Comparison of ENCODE assay signal across 30 cellular contexts in genomic region chr15:39058371-39059131, GRCh38.
"Had no signal": no experiment of that assay in that cellular context is flagged by ENCODE, and none has a peak within 500 bp of the region (broad histone marks: within the 10 kb centered on the region; RNA-seq: fewer than 3 reads in every experiment).

No MANE protein-coding gene starts in this region.

- H3K36me3 ChIP-seq: adrenal gland, ascending aorta, breast epithelium, colonic mucosa, esophagus muscularis mucosa, gastroesophageal sphincter, heart right ventricle had no signal

- H3K4me3 Mint-ChIP-seq: activated CD4-positive, alpha-beta memory T cell treated with anti-CD3 and anti-CD28 coated beads for 36 hours; activated CD4-positive, alpha-beta T cell treated with anti-CD3 and anti-CD28 coated beads for 36 hours; activated CD4-positive, alpha-beta T cell treated with anti-CD3 and anti-CD28 coated beads, Interleukin-2, amount 10 ng/mL, durations not matched to agents 24 days and 14 days; activated CD8-positive, alpha-beta memory T cell treated with anti-CD3 and anti-CD28 coated beads, Interleukin-2, amount 10 ng/mL, durations not matched to agents 7 days and 5 days; activated CD8-positive, alpha-beta T cell treated with anti-CD3 and anti-CD28 coated beads, Interleukin-2, amount 10 ng/mL, durations not matched to agents 7 days and 5 days; activated naive CD4-positive, alpha-beta T cell treated with anti-CD3 and anti-CD28 coated beads for 36 hours; activated naive CD4-positive, alpha-beta T cell treated with anti-CD3 and anti-CD28 coated beads, Interleukin-2, amount 50 U/mL, for 24 hours; activated naive CD8-positive, alpha-beta T cell treated with anti-CD3 and anti-CD28 coated beads for 36 hours; activated naive CD8-positive, alpha-beta T cell treated with anti-CD3 and anti-CD28 coated beads, Interleukin-2, amount 50 U/mL, for 24 hours; activated T-helper 1 cell treated with anti-CD3 and anti-CD28 coated beads, Interleukin-12 subunit alpha, Interleukin-12 subunit beta, Interleukin-2, Interleukin-4 antibody, amounts not matched to agents 30 ng/mL and 10 ng/mL and 1 ng/mL, durations not matched to agents 14 hours and 24 hours and 36 hours; brain; central memory CD8-positive, alpha-beta T cell had no signal

- H3K9me3 ChIP-seq: adrenal gland, ascending aorta, breast epithelium, colonic mucosa, esophagus muscularis mucosa, gastroesophageal sphincter, heart right ventricle had no signal

- DNase-seq: activated CD4-positive, alpha-beta memory T cell treated with anti-CD3 and anti-CD28 coated beads for 36 hours; activated CD4-positive, alpha-beta T cell treated with anti-CD3 and anti-CD28 coated beads for 36 hours; activated CD4-positive, alpha-beta T cell treated with anti-CD3 and anti-CD28 coated beads, Interleukin-2, amount 10 ng/mL, durations not matched to agents 24 days and 14 days; activated CD4-positive, CD25-positive, alpha-beta regulatory T cell; activated CD4-positive, CD25-positive, alpha-beta regulatory T cell treated with anti-CD3 and anti-CD28 coated beads, Interleukin-2, amount 50 U/mL, for 72 hours; activated CD8-positive, alpha-beta memory T cell treated with anti-CD3 and anti-CD28 coated beads, Interleukin-2, amount 10 ng/mL, durations not matched to agents 7 days and 5 days; activated CD8-positive, alpha-beta memory T cell treated with anti-CD3 and anti-CD28 coated beads, Interleukin-2, amount 50 U/mL, for 4 hours; activated CD8-positive, alpha-beta T cell treated with anti-CD3 and anti-CD28 coated beads, Interleukin-2, amount 10 ng/mL, durations not matched to agents 7 days and 5 days; activated effector memory CD4-positive, alpha-beta T cell treated with anti-CD3 and anti-CD28 coated beads, Interleukin-2, amount 50 U/mL, for 16 hours; activated naive CD4-positive, alpha-beta T cell treated with anti-CD3 and anti-CD28 coated beads for 36 hours; activated naive CD8-positive, alpha-beta T cell treated with anti-CD3 and anti-CD28 coated beads for 36 hours; activated naive CD8-positive, alpha-beta T cell treated with anti-CD3 and anti-CD28 coated beads, Interleukin-2, amount 50 U/mL, for 24 hours; activated T-cell treated with anti-CD3 and anti-CD28 coated beads, Interleukin-2, amount 50 U/mL, for 1 hour; activated T-cell treated with anti-CD3 and anti-CD28 coated beads, Interleukin-2, amount 50 U/mL, for 48 hours; adrenal gland; colonic mucosa; effector CD8-positive, alpha-beta T cell; foreskin melanocyte; heart right ventricle; T-helper 2 cell had no signal

- H3K27ac Mint-ChIP-seq: activated CD4-positive, alpha-beta memory T cell treated with anti-CD3 and anti-CD28 coated beads for 36 hours; activated CD4-positive, alpha-beta T cell treated with anti-CD3 and anti-CD28 coated beads for 36 hours; activated CD4-positive, alpha-beta T cell treated with anti-CD3 and anti-CD28 coated beads, Interleukin-2, amount 10 ng/mL, durations not matched to agents 24 days and 14 days; activated CD8-positive, alpha-beta memory T cell treated with anti-CD3 and anti-CD28 coated beads, Interleukin-2, amount 10 ng/mL, durations not matched to agents 7 days and 5 days; activated CD8-positive, alpha-beta T cell treated with anti-CD3 and anti-CD28 coated beads, Interleukin-2, amount 10 ng/mL, durations not matched to agents 7 days and 5 days; activated naive CD4-positive, alpha-beta T cell treated with anti-CD3 and anti-CD28 coated beads for 36 hours; activated naive CD4-positive, alpha-beta T cell treated with anti-CD3 and anti-CD28 coated beads, Interleukin-2, amount 50 U/mL, for 24 hours; activated naive CD8-positive, alpha-beta T cell treated with anti-CD3 and anti-CD28 coated beads for 36 hours; activated naive CD8-positive, alpha-beta T cell treated with anti-CD3 and anti-CD28 coated beads, Interleukin-2, amount 50 U/mL, for 24 hours; activated T-helper 1 cell treated with anti-CD3 and anti-CD28 coated beads, Interleukin-12 subunit alpha, Interleukin-12 subunit beta, Interleukin-2, Interleukin-4 antibody, amounts not matched to agents 30 ng/mL and 10 ng/mL and 1 ng/mL, durations not matched to agents 14 hours and 24 hours and 36 hours; activated T-helper 2 cell treated with anti-CD3 and anti-CD28 coated beads, Interferon-gamma antibody, Interleukin-2, Interleukin-4, amounts not matched to agents 10 μg/mL and 5 μg/mL and 100 μg/mL, durations not matched to agents 14 hours and 24 hours and 36 hours; brain had no signal

- H3K4me1 ChIP-seq: adrenal gland, ascending aorta, breast epithelium, colonic mucosa had no signal

- H2AFZ ChIP-seq: hepatocyte had no signal

- H3K4me2 ChIP-seq: hepatocyte had no signal

- H3K9me3 Mint-ChIP-seq: activated CD4-positive, alpha-beta memory T cell treated with anti-CD3 and anti-CD28 coated beads for 36 hours; activated CD4-positive, alpha-beta T cell treated with anti-CD3 and anti-CD28 coated beads, Interleukin-2, amount 10 ng/mL, durations not matched to agents 24 days and 14 days; activated naive CD4-positive, alpha-beta T cell treated with anti-CD3 and anti-CD28 coated beads for 36 hours; activated naive CD4-positive, alpha-beta T cell treated with anti-CD3 and anti-CD28 coated beads, Interleukin-2, amount 50 U/mL, for 24 hours; activated naive CD8-positive, alpha-beta T cell treated with anti-CD3 and anti-CD28 coated beads for 36 hours; activated naive CD8-positive, alpha-beta T cell treated with anti-CD3 and anti-CD28 coated beads, Interleukin-2, amount 50 U/mL, for 24 hours; activated T-helper 1 cell treated with anti-CD3 and anti-CD28 coated beads, Interleukin-12 subunit alpha, Interleukin-12 subunit beta, Interleukin-2, Interleukin-4 antibody, amounts not matched to agents 30 ng/mL and 10 ng/mL and 1 ng/mL, durations not matched to agents 14 hours and 24 hours and 36 hours; activated T-helper 2 cell treated with anti-CD3 and anti-CD28 coated beads, Interferon-gamma antibody, Interleukin-2, Interleukin-4, amounts not matched to agents 10 μg/mL and 5 μg/mL and 100 μg/mL, durations not matched to agents 14 hours and 24 hours and 36 hours; central memory CD8-positive, alpha-beta T cell had no signal

- H3K4me3 ChIP-seq: adrenal gland, ascending aorta, breast epithelium, colonic mucosa, esophagus muscularis mucosa, gastroesophageal sphincter, heart right ventricle, hepatocyte had no signal

- H3K79me2 ChIP-seq: hepatocyte had no signal

- H3K36me3 Mint-ChIP-seq: activated CD4-positive, alpha-beta memory T cell treated with anti-CD3 and anti-CD28 coated beads for 36 hours; activated CD8-positive, alpha-beta memory T cell treated with anti-CD3 and anti-CD28 coated beads, Interleukin-2, amount 10 ng/mL, durations not matched to agents 7 days and 5 days; activated naive CD4-positive, alpha-beta T cell treated with anti-CD3 and anti-CD28 coated beads, Interleukin-2, amount 50 U/mL, for 24 hours; activated naive CD8-positive, alpha-beta T cell treated with anti-CD3 and anti-CD28 coated beads for 36 hours; brain had no signal

- H3K27me3 ChIP-seq: adrenal gland, ascending aorta, breast epithelium, colonic mucosa, esophagus muscularis mucosa, gastroesophageal sphincter, heart right ventricle, hepatocyte had no signal

- H3K27ac ChIP-seq: adrenal gland, ascending aorta, breast epithelium, colonic mucosa, gastroesophageal sphincter, heart right ventricle, hepatocyte had no signal

- H3K4me1 Mint-ChIP-seq: activated CD4-positive, alpha-beta T cell treated with anti-CD3 and anti-CD28 coated beads for 36 hours; activated CD4-positive, alpha-beta T cell treated with anti-CD3 and anti-CD28 coated beads, Interleukin-2, amount 10 ng/mL, durations not matched to agents 24 days and 14 days; activated CD8-positive, alpha-beta memory T cell treated with anti-CD3 and anti-CD28 coated beads, Interleukin-2, amount 10 ng/mL, durations not matched to agents 7 days and 5 days; activated naive CD4-positive, alpha-beta T cell treated with anti-CD3 and anti-CD28 coated beads, Interleukin-2, amount 50 U/mL, for 24 hours; activated naive CD8-positive, alpha-beta T cell treated with anti-CD3 and anti-CD28 coated beads for 36 hours; activated naive CD8-positive, alpha-beta T cell treated with anti-CD3 and anti-CD28 coated beads, Interleukin-2, amount 50 U/mL, for 24 hours; central memory CD8-positive, alpha-beta T cell had no signal

- ATAC-seq: activated CD4-positive, alpha-beta T cell treated with anti-CD3 and anti-CD28 coated beads for 36 hours; activated CD8-positive, alpha-beta memory T cell treated with anti-CD3 and anti-CD28 coated beads, Interleukin-2, amount 10 ng/mL, durations not matched to agents 7 days and 5 days; activated CD8-positive, alpha-beta T cell treated with anti-CD3 and anti-CD28 coated beads, Interleukin-2, amount 10 ng/mL, durations not matched to agents 7 days and 5 days; activated naive CD8-positive, alpha-beta T cell treated with anti-CD3 and anti-CD28 coated beads, Interleukin-2, amount 50 U/mL, for 24 hours; gastroesophageal sphincter; heart right ventricle had no signal
